ENCODE assay signal across 15 cellular contexts in genomic region chr10:17383801-17384445, GRCh38.
DNase-seq lines count a peak whose midpoint lies in the region; ATAC-seq, FAIRE-seq and TF ChIP-seq lines count a peak whose summit lies in the region.
"Had no signal": no experiment of that assay in that cellular context is flagged by ENCODE, and none has a peak within 500 bp of the region (broad histone marks: within the 10 kb centered on the region; RNA-seq: fewer than 3 reads in every experiment).

No MANE protein-coding gene starts in this region.

- intact Hi-C loops in ovary (cut with DNase I), result no loop called here

- H3K27me3 ChIP-seq in adipocyte (replicated peaks; ENCODE audit: control insufficient read depth, insufficient read depth, low read length) (no peaks in the 10 kb centered on the region), ovary (no peaks in the 10 kb centered on the region)

- peak; percentile 47 for DNase-seq in adipocyte (ENCODE audit: low read depth)
- DNase-seq in fibroblast of peridontal ligament (ENCODE audit: extremely low read depth), result peak; percentile 56
- DNase-seq in ovary, result no peak
- no peak for DNase-seq in activated CD4-positive, alpha-beta T cell treated with anti-CD3 and anti-CD28 coated beads, Interleukin-2, amount 50 U/mL, for 48 hours
- no peak for DNase-seq in DMS114 treated with DMSO at 0.1 percent for 48 hours (lab: John Stamatoyannopoulos, UW; ENCODE audit: unreplicated experiment)
- DNase-seq: ACHN, AML-193, COR-L47, EL, GOT3, NCI-H1417, NCI-H187 treated with DMSO at 0.1 percent for 48 hours, NCI-H526 treated with DMSO at 0.1 percent for 48 hours had no signal

- TF ChIP-seq CTCF in ovary (IDR thresholded peaks at IDR 0.05), result no peak

- no peak for TF ChIP-seq POLR2A in ovary (IDR thresholded peaks at IDR 0.05)

- H3K4me3 ChIP-seq in adipocyte (ENCODE audit: low read length) (peak overlapping the region; percentile 66), ovary (no peak overlapping the region)

- FAIRE-seq in A204.1 (lab: Jason Lieb, UNC), result peak; percentile 99

- 5 to 13% (median 13%) methylated on average over 5 of the region's 5 CpGs for WGBS in ovary, 3 donors

- no peak for TF ChIP-seq EP300 in ovary (IDR thresholded peaks at IDR 0.05)

- H3K36me3 ChIP-seq in adipocyte (ENCODE audit: control insufficient read depth, insufficient read depth, low read length, severe bottlenecking), result no peaks in the 10 kb centered on the region
- H3K36me3 ChIP-seq in ovary, result no peaks in the 10 kb centered on the region

- no peaks in the 10 kb centered on the region for H3K9me3 ChIP-seq in adipocyte (ENCODE audit: control insufficient read depth, low read length)
- H3K9me3 ChIP-seq in ovary, result no peaks in the 10 kb centered on the region

- H3K9ac ChIP-seq in adipocyte (ENCODE audit: low read length), result peak overlapping the region; percentile 33

- H3K4me1 ChIP-seq in adipocyte (ENCODE audit: control insufficient read depth, insufficient read depth, low read length), result peaks cover 21% of the 10 kb centered on the region
- H3K4me1 ChIP-seq in ovary (ENCODE audit: insufficient read depth), result peaks cover 15% of the 10 kb centered on the region

- peak overlapping the region; percentile 58 to 81 for H3K27ac ChIP-seq in ovary

- no peak for ATAC-seq in HG03342 (IDR thresholded peaks at IDR 0.05; ENCODE audit: unreplicated experiment)

Comparison
In these comparisons a context has a peak if more than half of its experiments do, and no peak if none do; other contexts are left out.
1. DNase-seq: peak in adipocyte (single experiment) and fibroblast of peridontal ligament (single experiment); none in ovary (0 of 5), activated CD4-positive, alpha-beta T cell treated with anti-CD3 and anti-CD28 coated beads, Interleukin-2, amount 50 U/mL, for 48 hours (0 of 2) and DMS114 treated with DMSO at 0.1 percent for 48 hours (single experiment).